Comparison of ENCODE assay signal across 1 cellular context in the genomic region with DNA sequence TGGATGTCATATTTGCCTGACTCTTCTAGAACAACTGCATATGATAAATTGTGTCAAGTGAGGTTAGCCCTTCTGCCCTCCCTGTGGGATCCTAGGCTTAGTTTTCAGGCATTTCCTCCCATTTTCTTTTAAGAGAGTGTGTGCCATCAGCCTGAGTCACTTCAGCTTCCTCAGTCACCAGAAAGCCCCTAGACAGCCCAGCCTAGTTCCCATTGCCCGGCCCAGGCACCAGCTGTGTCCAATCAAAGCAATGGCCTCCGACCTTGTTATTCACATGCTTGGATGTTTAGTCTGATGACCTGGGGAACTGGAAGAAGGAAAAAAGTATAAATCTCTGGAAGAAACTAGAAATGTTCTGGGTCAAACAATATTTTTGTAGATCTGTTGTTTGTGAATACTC.
TF ChIP-seq lines count a peak whose summit lies in the region.

No MANE protein-coding gene starts in this region.

TF ChIP-seq in SK-N-SH, 30 proteins besides CTCF, POLR2A, EP300 and RAD21 (continued from another document):
- TF ChIP-seq, protein P1, sequence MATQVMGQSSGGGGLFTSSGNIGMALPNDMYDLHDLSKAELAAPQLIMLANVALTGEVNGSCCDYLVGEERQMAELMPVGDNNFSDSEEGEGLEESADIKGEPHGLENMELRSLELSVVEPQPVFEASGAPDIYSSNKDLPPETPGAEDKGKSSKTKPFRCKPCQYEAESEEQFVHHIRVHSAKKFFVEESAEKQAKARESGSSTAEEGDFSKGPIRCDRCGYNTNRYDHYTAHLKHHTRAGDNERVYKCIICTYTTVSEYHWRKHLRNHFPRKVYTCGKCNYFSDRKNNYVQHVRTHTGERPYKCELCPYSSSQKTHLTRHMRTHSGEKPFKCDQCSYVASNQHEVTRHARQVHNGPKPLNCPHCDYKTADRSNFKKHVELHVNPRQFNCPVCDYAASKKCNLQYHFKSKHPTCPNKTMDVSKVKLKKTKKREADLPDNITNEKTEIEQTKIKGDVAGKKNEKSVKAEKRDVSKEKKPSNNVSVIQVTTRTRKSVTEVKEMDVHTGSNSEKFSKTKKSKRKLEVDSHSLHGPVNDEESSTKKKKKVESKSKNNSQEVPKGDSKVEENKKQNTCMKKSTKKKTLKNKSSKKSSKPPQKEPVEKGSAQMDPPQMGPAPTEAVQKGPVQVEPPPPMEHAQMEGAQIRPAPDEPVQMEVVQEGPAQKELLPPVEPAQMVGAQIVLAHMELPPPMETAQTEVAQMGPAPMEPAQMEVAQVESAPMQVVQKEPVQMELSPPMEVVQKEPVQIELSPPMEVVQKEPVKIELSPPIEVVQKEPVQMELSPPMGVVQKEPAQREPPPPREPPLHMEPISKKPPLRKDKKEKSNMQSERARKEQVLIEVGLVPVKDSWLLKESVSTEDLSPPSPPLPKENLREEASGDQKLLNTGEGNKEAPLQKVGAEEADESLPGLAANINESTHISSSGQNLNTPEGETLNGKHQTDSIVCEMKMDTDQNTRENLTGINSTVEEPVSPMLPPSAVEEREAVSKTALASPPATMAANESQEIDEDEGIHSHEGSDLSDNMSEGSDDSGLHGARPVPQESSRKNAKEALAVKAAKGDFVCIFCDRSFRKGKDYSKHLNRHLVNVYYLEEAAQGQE (IDR thresholded peaks at IDR 0.05; ENCODE audit: low read depth, low read length) = no peak
- TF ChIP-seq PBX3 (IDR thresholded peaks at IDR 0.05) (no peak), NRF1 (IDR thresholded peaks at IDR 0.05; ENCODE audit: low read depth, low read length) (no peak), GATA2 (CRISPR knock-in tag; IDR thresholded peaks at IDR 0.05) (no peak), RCOR1 (IDR thresholded peaks at IDR 0.05; ENCODE audit: low read length) (no peak), JUND (IDR thresholded peaks at IDR 0.05) (no peak), ELF1 (IDR thresholded peaks at IDR 0.05) (no peak)
